In genomic region chr9:6827370-6827949, GRCh38 we compare ENCODE assay signal across 8 cellular contexts.
DNase-seq lines count a peak whose midpoint lies in the region; ATAC-seq and TF ChIP-seq lines count a peak whose summit lies in the region.

No MANE protein-coding gene starts in this region.

- H3K9me3 ChIP-seq in OCI-LY1 (ENCODE audit: low read length) (no peaks in the 10 kb centered on the region), upper lobe of right lung (no peaks in the 10 kb centered on the region)

- H4K20me1 ChIP-seq in OCI-LY1 (ENCODE audit: insufficient read depth, low read length), result no peaks in the 10 kb centered on the region

- H3K4me1 Mint-ChIP-seq in brain, result peaks cover 7% of the 10 kb centered on the region

- H3K4me1 ChIP-seq in OCI-LY1 (ENCODE audit: insufficient read depth, low read length, severe bottlenecking) (no peaks in the 10 kb centered on the region), upper lobe of right lung (no peaks in the 10 kb centered on the region)

- peaks cover 33% of the 10 kb centered on the region for H3K36me3 Mint-ChIP-seq in brain

- H3K27ac ChIP-seq in HL-60 (replicated peaks), result no peak overlapping the region
- H3K27ac ChIP-seq in OCI-LY1 (ENCODE audit: low read depth, low read length, poor library complexity, severe bottlenecking), result no peak overlapping the region
- no peak overlapping the region for H3K27ac ChIP-seq in upper lobe of right lung

- H3K27ac Mint-ChIP-seq in brain, result peak overlapping the region in 1 of 5 experiments; percentile 68

- peaks cover 0 to 4% (median 0%) of the 10 kb centered on the region in 5 experiments for H3K9me3 Mint-ChIP-seq in brain

- peak; percentile 6 for TF ChIP-seq CTCF in HL-60 (IDR thresholded peaks at IDR 0.05; ENCODE audit: insufficient read depth, low read length)
- TF ChIP-seq CTCF in OCI-LY1 (IDR thresholded peaks at IDR 0.05; ENCODE audit: low read length), result peak; percentile 76
- peak; percentile 76 to 81 for TF ChIP-seq CTCF in brain (conservative IDR thresholded peaks at IDR 0.05)
- TF ChIP-seq CTCF in upper lobe of right lung (IDR thresholded peaks at IDR 0.05), result peak; percentile 51

- ATAC-seq in left ventricle myocardium superior (peak; percentile 25), Right ventricle myocardium inferior (no peak), upper lobe of right lung (no peak)

- H3K27me3 ChIP-seq in HL-60 (ENCODE audit: insufficient read depth, poor library complexity, severe bottlenecking) (no peaks in the 10 kb centered on the region), OCI-LY1 (ENCODE audit: insufficient read depth, low read length) (no peaks in the 10 kb centered on the region), upper lobe of right lung (no peaks in the 10 kb centered on the region)

- no peak overlapping the region for H3K4me3 Mint-ChIP-seq in brain

- H3K36me3 ChIP-seq in OCI-LY1 (ENCODE audit: insufficient read depth, low read length) (peaks cover 33% of the 10 kb centered on the region), upper lobe of right lung (peaks cover 18% of the 10 kb centered on the region)

- H3K9ac ChIP-seq in OCI-LY1 (ENCODE audit: low read length), result no peak overlapping the region

- no peaks in the 10 kb centered on the region for H3K79me2 ChIP-seq in OCI-LY1 (ENCODE audit: insufficient read depth, low read length)

- H3K27me3 Mint-ChIP-seq in brain, result no peaks in the 10 kb centered on the region

- no peaks in the 10 kb centered on the region for H3F3A ChIP-seq in OCI-LY1 (ENCODE audit: insufficient read depth, low read length)

- DNase-seq in left ventricle myocardium superior (no peak), Right ventricle myocardium inferior (ENCODE audit: missing footprints) (no peak), HL-60 (ENCODE audit: low read depth in 1 of 2, low spot score in 1 of 2) (peak in 1 of 2 experiments; percentile 43), left kidney (ENCODE audit: low read depth, low spot score) (peak; percentile 87), upper lobe of right lung (no peak), ureter (ENCODE audit: low spot score) (no peak)

- no peak overlapping the region for H2AFZ ChIP-seq in OCI-LY1 (ENCODE audit: low read length)

- H3K4me3 ChIP-seq in HL-60 (replicated peaks; ENCODE audit: insufficient read depth, low read length) (no peak overlapping the region), OCI-LY1 (ENCODE audit: low read depth, low read length, poor library complexity, severe bottlenecking) (no peak overlapping the region), upper lobe of right lung (no peak overlapping the region)

- H3K9me2 ChIP-seq in OCI-LY1 (ENCODE audit: low read depth, low read length), result no peaks in the 10 kb centered on the region

- H3K4me2 ChIP-seq in OCI-LY1 (ENCODE audit: low read length), result no peak overlapping the region

- intact Hi-C loops in left ventricle myocardium superior (cut with micrococcal nuclease), result no loop called here
- intact Hi-C loops in Right ventricle myocardium inferior (cut with DNase I), result no loop called here
- intact Hi-C loops in upper lobe of right lung (cut with DNase I), result no loop called here

Comparison
In these comparisons a context has a peak if more than half of its experiments do, and no peak if none do; other contexts are left out.
1. CTCF ChIP-seq: peak in every context shown above with its lines; median percentile 78 in brain; 76 in OCI-LY1; 51 in upper lobe of right lung; 6 in HL-60.